Comparison of ENCODE assay signal across 1 cellular context in the genomic region with DNA sequence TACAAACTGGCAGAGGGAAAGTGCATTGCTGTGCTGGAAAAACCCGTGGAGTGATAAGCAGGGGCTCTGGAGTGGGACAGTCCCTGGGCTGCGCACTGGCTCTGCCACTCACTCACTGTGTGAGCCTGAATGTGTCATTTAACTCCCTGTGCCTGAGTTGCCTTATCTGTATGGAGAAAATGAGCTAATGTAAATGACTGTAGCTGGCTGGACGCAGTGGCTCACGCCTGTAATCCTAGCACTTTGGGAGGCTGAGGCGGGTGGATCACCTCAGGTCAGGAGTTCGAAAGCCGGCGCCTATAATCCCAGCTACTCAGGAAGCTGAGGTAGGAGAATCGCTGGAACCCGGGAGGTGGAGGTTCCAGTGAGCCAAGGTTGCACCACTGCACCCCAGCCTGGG.
A peak's percentile ranks its signal among the peaks of the same experiment; 100 is the strongest.
TF ChIP-seq lines count a peak whose summit lies in the region.

No MANE protein-coding gene starts in this region.

TF ChIP-seq in HEK293, 187 proteins besides CTCF, POLR2A, EP300 and RAD21 (continued from another document):
- TF ChIP-seq, protein P1, sequence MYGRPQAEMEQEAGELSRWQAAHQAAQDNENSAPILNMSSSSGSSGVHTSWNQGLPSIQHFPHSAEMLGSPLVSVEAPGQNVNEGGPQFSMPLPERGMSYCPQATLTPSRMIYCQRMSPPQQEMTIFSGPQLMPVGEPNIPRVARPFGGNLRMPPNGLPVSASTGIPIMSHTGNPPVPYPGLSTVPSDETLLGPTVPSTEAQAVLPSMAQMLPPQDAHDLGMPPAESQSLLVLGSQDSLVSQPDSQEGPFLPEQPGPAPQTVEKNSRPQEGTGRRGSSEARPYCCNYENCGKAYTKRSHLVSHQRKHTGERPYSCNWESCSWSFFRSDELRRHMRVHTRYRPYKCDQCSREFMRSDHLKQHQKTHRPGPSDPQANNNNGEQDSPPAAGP (tag by site-specific recombination; IDR thresholded peaks at IDR 0.05), result 0 out of 2 replicates have a peak, but pooled peaks have one; percentile 15
- TF ChIP-seq ZBTB17 (tag by site-specific recombination; IDR thresholded peaks at IDR 0.05), result 0 out of 2 replicates have a peak, but pooled peaks have one; percentile 39
